ENCODE assay signal across 8 cellular contexts in genomic region chr4:163494360-163495241, GRCh38. TPM values are rescaled to one million over a fixed set of nuclear protein-coding genes. Genes with fewer than 3 reads are reported as not detected.
DNase-seq lines count a peak whose midpoint lies in the region; ATAC-seq and TF ChIP-seq lines count a peak whose summit lies in the region.

Gene TMA16 (plus strand): TSS chr4:163494690. CDS start chr4:163494802, 112 bp downstream.

- peaks cover 5% of the 10 kb centered on the region for H3K23me2 ChIP-seq in H9 (ENCODE audit: insufficient read length, low read depth, low read length, poor library complexity, severe bottlenecking)

- peak within 1 kb of the TSS; percentile 89 for H3K4me3 ChIP-seq in MG63
- peak within 1 kb of the TSS; percentile 69 for H3K4me3 ChIP-seq in neuron (ENCODE audit: low read length)
- peak within 1 kb of the TSS; percentile 94 to 98 (median 96) for H3K4me3 ChIP-seq in subcutaneous abdominal adipose tissue (ENCODE audit: low read depth in 1 of 5, low read length in 5 of 5)

- DNase-seq in H9 (peak; percentile 89), MG63 (peak; percentile 97), SIG-M5 treated with dmso at 0.1 percent for 504 hours (lab: John Stamatoyannopoulos, UW; ENCODE audit: unreplicated experiment) (peak; percentile 93), foreskin keratinocyte (peak; percentile 87 to 93)
- peak; percentile 61 for DNase-seq in activated gamma-delta T cell treated with anti-CD3 and anti-CD28 coated beads, Interleukin-2, amount 50 U/mL, for 16 hours (ENCODE audit: low read depth)

- no peak within 1 kb of the TSS for H2BK12ac ChIP-seq in H9 (ENCODE audit: insufficient read length, low read depth, low read length)

- no peak within 1 kb of the TSS; the same call in 1 of the 2 replicates for H3K4ac ChIP-seq in H9 (ENCODE audit: low read depth, low read length)

- no peaks in the 10 kb centered on the region for H3K27me3 Mint-ChIP-seq in H9 (ENCODE audit: low read depth)

- no peak within 1 kb of the TSS for H2AFZ ChIP-seq in H9 (ENCODE audit: low read length)
- H2AFZ ChIP-seq in neuron (ENCODE audit: low read depth, low read length), result peak within 1 kb of the TSS; percentile 83

- no peaks in the 10 kb centered on the region for H3K79me1 ChIP-seq in H9 (ENCODE audit: insufficient read depth, low read depth, low read length, poor library complexity, severe bottlenecking)

- no peak within 1 kb of the TSS for H2BK20ac ChIP-seq in H9 (ENCODE audit: low read depth, low read length, poor library complexity, severe bottlenecking)

- ATAC-seq in foreskin keratinocyte, result peak; percentile 96

- no peak within 1 kb of the TSS for H4K8ac ChIP-seq in H9 (replicated peaks; ENCODE audit: insufficient read length, low read depth, low read length)

- H3K79me2 ChIP-seq in H9 (ENCODE audit: insufficient read depth, low read length), result peaks cover 23% of the 10 kb centered on the region

- H3K4me2 ChIP-seq in H9 (ENCODE audit: insufficient read depth, insufficient read length, low read length), result peak within 1 kb of the TSS; percentile 93

- peak within 1 kb of the TSS; percentile 95 to 98 for H3K4me3 Mint-ChIP-seq in H9

- no peak within 1 kb of the TSS for H4K91ac ChIP-seq in H9 (ENCODE audit: insufficient read length, low read depth, low read length)

- H2BK5ac ChIP-seq in H9 (ENCODE audit: insufficient read length, low read length), result peak within 1 kb of the TSS; percentile 13

- H2BK120ac ChIP-seq in H9 (ENCODE audit: low read depth, low read length, poor library complexity, severe bottlenecking), result peak within 1 kb of the TSS; percentile 83

- H3K9ac ChIP-seq in ES-I3 (ENCODE audit: low read depth, low read length) (peak within 1 kb of the TSS; percentile 96), H9 (ENCODE audit: extremely low read depth, insufficient read length, low read length) (peak within 1 kb of the TSS; percentile 92), subcutaneous abdominal adipose tissue (ENCODE audit: low read length in 5 of 5) (peak within 1 kb of the TSS; percentile 89 to 98 (median 94))

- H3K36me3 ChIP-seq in ES-I3 (ENCODE audit: insufficient read depth, low read length), result no peaks in the 10 kb centered on the region
- H3K36me3 ChIP-seq in MG63, result peaks cover 15% of the 10 kb centered on the region
- H3K36me3 ChIP-seq in neuron (ENCODE audit: insufficient read depth, low read length), result peaks cover 3% of the 10 kb centered on the region
- no peaks in the 10 kb centered on the region for H3K36me3 ChIP-seq in subcutaneous abdominal adipose tissue (ENCODE audit: control insufficient read depth in 5 of 5, insufficient read depth in 5 of 5, low read length in 5 of 5)

- no peak within 1 kb of the TSS for H2AK5ac ChIP-seq in H9 (ENCODE audit: insufficient read length, low read length)

- H3K14ac ChIP-seq in H9 (ENCODE audit: insufficient read depth, low read length), result peak within 1 kb of the TSS; percentile 96

- WGBS in H9 (ENCODE audit: extremely low coverage, insufficient read length, low lambda C conversion rate), result no CpG with 5 or more reads among the region's 64 CpGs

- H3K56ac ChIP-seq in H9 (ENCODE audit: insufficient read length, low read depth, low read length), result peak within 1 kb of the TSS; percentile 63

- peaks cover 13 to 14% of the 10 kb centered on the region in 2 experiments for H3K4me1 Mint-ChIP-seq in H9

- H2BK15ac ChIP-seq in H9 (ENCODE audit: low read depth, low read length), result no peak within 1 kb of the TSS

- H3K27ac Mint-ChIP-seq in H9, result peak within 1 kb of the TSS; percentile 100

- no peaks in the 10 kb centered on the region; a peak in 1 of 5 replicates for H3K9me3 Mint-ChIP-seq in H9

- no peak within 1 kb of the TSS for H3K23ac ChIP-seq in H9 (ENCODE audit: insufficient read length, low read depth, low read length)

- peak within 1 kb of the TSS; percentile 92 for H3K18ac ChIP-seq in H9 (ENCODE audit: insufficient read length, low read depth, low read length)

- no peak within 1 kb of the TSS for H3T11ph ChIP-seq in H9 (ENCODE audit: low read length)

- H3K27me3 ChIP-seq in H9 (ENCODE audit: insufficient read depth, low read length) (no peaks in the 10 kb centered on the region), MG63 (no peaks in the 10 kb centered on the region), foreskin keratinocyte (no peaks in the 10 kb centered on the region), neuron (ENCODE audit: insufficient read depth, low read length) (no peaks in the 10 kb centered on the region), subcutaneous abdominal adipose tissue (ENCODE audit: control insufficient read depth in 5 of 5, insufficient read depth in 4 of 5, low read length in 5 of 5) (no peaks in the 10 kb centered on the region)

- peaks cover 10 to 17% (median 14%) of the 10 kb centered on the region in 3 experiments; a peak in 6 of 7 replicates for H3K36me3 Mint-ChIP-seq in H9 (ENCODE audit: insufficient read depth in 1 of 3, low read depth in 3 of 3)

- H3K9me3 ChIP-seq in ES-I3 (ENCODE audit: control insufficient read depth, insufficient read depth, low read length) (no peaks in the 10 kb centered on the region), H9 (ENCODE audit: control insufficient read depth, low read depth, low read length) (no peaks in the 10 kb centered on the region), MG63 (no peaks in the 10 kb centered on the region), neuron (ENCODE audit: low read length) (no peaks in the 10 kb centered on the region), subcutaneous abdominal adipose tissue (ENCODE audit: control insufficient read depth in 5 of 5, low read length in 5 of 5) (no peaks in the 10 kb centered on the region)

- H3K4me1 ChIP-seq in ES-I3 (ENCODE audit: insufficient read depth, low read length) (0 out of 2 replicates have a peak, but pooled peaks cover 4% of the 10 kb centered on the region), H9 (ENCODE audit: insufficient read depth, low read length) (no peaks in the 10 kb centered on the region; the same call in 1 of the 2 replicates), foreskin keratinocyte (no peaks in the 10 kb centered on the region), neuron (ENCODE audit: insufficient read depth, low read length) (peaks cover 8% of the 10 kb centered on the region), subcutaneous abdominal adipose tissue (ENCODE audit: control insufficient read depth in 5 of 5, insufficient read depth in 5 of 5, low read length in 5 of 5) (peaks cover 0 to 27% (median 17%) of the 10 kb centered on the region in 5 donors)

- peak within 1 kb of the TSS; percentile 88 for H3K27ac ChIP-seq in H9 (ENCODE audit: insufficient read length, low read depth, low read length)
- H3K27ac ChIP-seq in foreskin keratinocyte, result peak within 1 kb of the TSS; percentile 94
- H3K27ac ChIP-seq in subcutaneous abdominal adipose tissue (ENCODE audit: low read depth, low read length), result peak within 1 kb of the TSS; percentile 84

- H4K20me1 ChIP-seq in H9 (ENCODE audit: control insufficient read depth, insufficient read depth, insufficient read length), result no peaks in the 10 kb centered on the region

- TF ChIP-seq CTCF in H9 (conservative IDR thresholded peaks at IDR 0.05), result no peak
- peak; percentile 3 for TF ChIP-seq CTCF in foreskin keratinocyte (conservative IDR thresholded peaks at IDR 0.05)

- peak within 1 kb of the TSS; percentile 7 for H4K5ac ChIP-seq in H9 (ENCODE audit: insufficient read length, low read depth, low read length)

RNA-seq across cellular contexts. Expression of gene TMA16, which starts in this region (rescaled TPM):
- 60.1 and 61.3 TPM in 2 replicates for total RNA-seq in H9 (2021)
- 51.8 and 86.1 TPM in 2 replicates for total RNA-seq in MG63 (2014; rRNA removed; shearing (Covaris generic); ENCODE audit: low replicate concordance)
- total RNA-seq in foreskin keratinocyte, result 29.6 and 34.2 TPM in 2 replicates
- 24.2 and 29.6 TPM in 2 replicates for polyA plus RNA-seq in foreskin keratinocyte

Comparison
In these comparisons a context has a peak if more than half of its experiments do, and no peak if none do; other contexts are left out.
1. Peak in every context shown above with its lines: DNase-seq, ATAC-seq, H3K4me3 ChIP-seq and H3K27ac ChIP-seq.